Comparison of ENCODE assay signal across 16 cellular contexts in genomic region chr20:49566401-49566800, GRCh38. TPM values are rescaled to one million over a fixed set of nuclear protein-coding genes. Genes with fewer than 3 reads are reported as not detected.
A peak's percentile ranks its signal among the peaks of the same experiment; 100 is the strongest.
DNase-seq lines count a peak whose midpoint lies in the region; ATAC-seq and TF ChIP-seq lines count a peak whose summit lies in the region.
"Had no signal": no experiment of that assay in that cellular context is flagged by ENCODE, and none has a peak within 500 bp of the region (broad histone marks: within the 10 kb centered on the region; RNA-seq: fewer than 3 reads in every experiment).

No MANE protein-coding gene starts in this region.

- H3K27me3 ChIP-seq in GM23338 (ENCODE audit: insufficient read depth) = no peaks in the 10 kb centered on the region
- H3K27me3 ChIP-seq in gastroesophageal sphincter = peaks cover 18% of the 10 kb centered on the region
- peaks cover 0 to 16% (median 5%) of the 10 kb centered on the region in 3 donors for H3K27me3 ChIP-seq in sigmoid colon
- peaks cover 0 to 40% (median 9%) of the 10 kb centered on the region in 45 donors for H3K27me3 ChIP-seq in dorsolateral prefrontal cortex

- no peak overlapping the region for H3K27ac Mint-ChIP-seq in GM23338
- H3K27ac Mint-ChIP-seq in activated naive CD8-positive, alpha-beta T cell treated with anti-CD3 and anti-CD28 coated beads, Interleukin-2, amount 50 U/mL, for 24 hours = no peak overlapping the region
- H3K27ac Mint-ChIP-seq: activated naive CD4-positive, alpha-beta T cell treated with anti-CD3 and anti-CD28 coated beads, Interleukin-2, amount 50 U/mL, for 72 hours; CD4-positive, alpha-beta T cell had no signal

- no peaks in the 10 kb centered on the region for H3K9me2 ChIP-seq in GM23338 (ENCODE audit: insufficient read depth)
- H3K9me2 ChIP-seq: SK-N-SH had no signal

- TF ChIP-seq EP300 in gastroesophageal sphincter (IDR thresholded peaks at IDR 0.05) (no peak), sigmoid colon (IDR thresholded peaks at IDR 0.05) (no peak)

- 21 to 31% methylated on average over 3 of the region's 3 CpGs for WGBS in gastroesophageal sphincter (ENCODE audit: low coverage in 1 of 2), 2 donors
- 61 to 67% methylated on average over 3 of the region's 3 CpGs for WGBS in sigmoid colon, 2 donors

- no peak overlapping the region for H2AFZ ChIP-seq in GM23338

- H4K20me1 ChIP-seq in GM23338 (replicated peaks; ENCODE audit: insufficient read depth) = no peaks in the 10 kb centered on the region

- intact Hi-C loops in sigmoid colon (cut with DNase I) = no loop called here
- intact Hi-C loops in dorsolateral prefrontal cortex (cut with DNase I) = no loop called here

- no peaks in the 10 kb centered on the region for H3K9me3 Mint-ChIP-seq in GM23338
- no peaks in the 10 kb centered on the region for H3K9me3 Mint-ChIP-seq in activated naive CD8-positive, alpha-beta T cell treated with anti-CD3 and anti-CD28 coated beads, Interleukin-2, amount 50 U/mL, for 24 hours
- H3K9me3 Mint-ChIP-seq: activated naive CD4-positive, alpha-beta T cell treated with anti-CD3 and anti-CD28 coated beads, Interleukin-2, amount 50 U/mL, for 72 hours; CD4-positive, alpha-beta T cell had no signal

- H3K4me3 Mint-ChIP-seq in GM23338 = peak overlapping the region; percentile 73
- H3K4me3 Mint-ChIP-seq in activated naive CD8-positive, alpha-beta T cell treated with anti-CD3 and anti-CD28 coated beads, Interleukin-2, amount 50 U/mL, for 24 hours = peak overlapping the region; percentile 33
- H3K4me3 Mint-ChIP-seq: CD4-positive, alpha-beta T cell had no signal

- 0 out of 2 replicates have a peak, but pooled peaks cover 8% of the 10 kb centered on the region for H3F3A ChIP-seq in GM23338 (replicated peaks; ENCODE audit: low read depth)

- peak overlapping the region; percentile 89 for H3K4me3 ChIP-seq in GM23338
- peak overlapping the region; percentile 42 to 70 for H3K4me3 ChIP-seq in gastroesophageal sphincter
- peak overlapping the region; percentile 44 to 78 (median 56) for H3K4me3 ChIP-seq in sigmoid colon
- peak overlapping the region in 2 of 59 donors; percentile 58 to 61 for H3K4me3 ChIP-seq in dorsolateral prefrontal cortex

- H3K27ac ChIP-seq in GM23338 (ENCODE audit: low read depth) = no peak overlapping the region
- peak overlapping the region; percentile 55 to 93 (median 84) for H3K27ac ChIP-seq in gastroesophageal sphincter
- H3K27ac ChIP-seq in sigmoid colon = peak overlapping the region; percentile 75 to 91 (median 82)
- H3K27ac ChIP-seq in dorsolateral prefrontal cortex = peak overlapping the region in 10 of 59 donors; percentile 14 to 77 (median 53)
- H3K27ac ChIP-seq: colonic mucosa had no signal

- peak overlapping the region; percentile 93 for H3K4me2 ChIP-seq in GM23338
- H3K4me2 ChIP-seq: SK-N-SH had no signal

- TF ChIP-seq CTCF in GM23338 (conservative IDR thresholded peaks at IDR 0.05; ENCODE audit: low read depth in 2 of 2) = no peak
- TF ChIP-seq CTCF in gastroesophageal sphincter (IDR thresholded peaks at IDR 0.05) = no peak
- TF ChIP-seq CTCF in sigmoid colon (IDR thresholded peaks at IDR 0.05) = no peak
- no peak for TF ChIP-seq CTCF in dorsolateral prefrontal cortex (IDR thresholded peaks at IDR 0.05 in 54 of 56, conservative IDR thresholded peaks at IDR 0.05 in 2 of 56; ENCODE audit: low read depth in 1 of 56, partially characterized antibody in 56 of 56)

- H3K27me3 Mint-ChIP-seq in GM23338 (ENCODE audit: insufficient read depth, low read depth, poor library complexity) = peaks cover 19% of the 10 kb centered on the region
- peaks cover 64% of the 10 kb centered on the region for H3K27me3 Mint-ChIP-seq in activated naive CD8-positive, alpha-beta T cell treated with anti-CD3 and anti-CD28 coated beads, Interleukin-2, amount 50 U/mL, for 24 hours

- H3K36me3 Mint-ChIP-seq in GM23338 (ENCODE audit: low read depth) = peaks cover 9% of the 10 kb centered on the region
- no peaks in the 10 kb centered on the region for H3K36me3 Mint-ChIP-seq in activated naive CD8-positive, alpha-beta T cell treated with anti-CD3 and anti-CD28 coated beads, Interleukin-2, amount 50 U/mL, for 24 hours (ENCODE audit: low read depth)

- peaks cover 44% of the 10 kb centered on the region for H3K79me2 ChIP-seq in GM23338 (replicated peaks; ENCODE audit: insufficient read depth)

- no peak for TF ChIP-seq POLR2A in gastroesophageal sphincter (IDR thresholded peaks at IDR 0.05)
- TF ChIP-seq POLR2A in sigmoid colon (IDR thresholded peaks at IDR 0.05) = no peak

- H3K9me3 ChIP-seq in gastroesophageal sphincter (no peaks in the 10 kb centered on the region), sigmoid colon (no peaks in the 10 kb centered on the region)
- H3K9me3 ChIP-seq: colonic mucosa, SK-N-SH had no signal

- DNase-seq in GM23338 (ENCODE audit: low spot score) (no peak), sigmoid colon (no peak), SK-N-DZ (ENCODE audit: low spot score) (no peak), SHP77 treated with DMSO at 0.1 percent for 48 hours (lab: John Stamatoyannopoulos, UW) (no peak), dorsolateral prefrontal cortex (no peak)
- DNase-seq in activated naive CD8-positive, alpha-beta T cell treated with anti-CD3 and anti-CD28 coated beads, Interleukin-2, amount 50 U/mL, for 24 hours = no peak
- DNase-seq: CD4-positive, alpha-beta T cell; colonic mucosa; GF-D8; NCI-H2107; NK-92 treated with Interleukin-12 subunit alpha and Interleukin-12 subunit beta, amount 100 ng/mL, for 24 hours; SK-N-SH; stimulated activated naive CD8-positive, alpha-beta T cell treated with anti-CD3 and anti-CD28 coated beads, Interleukin-15, Interleukin-2, amounts not matched to agents 100 U/mL and 50 U/mL, for 24 hours had no signal

- H3K36me3 ChIP-seq in GM23338 (ENCODE audit: insufficient read depth) (no peaks in the 10 kb centered on the region), gastroesophageal sphincter (no peaks in the 10 kb centered on the region), sigmoid colon (no peaks in the 10 kb centered on the region)
- H3K36me3 ChIP-seq: colonic mucosa had no signal

- ATAC-seq in GM23338 = no peak
- no peak for ATAC-seq in activated naive CD8-positive, alpha-beta T cell treated with anti-CD3 and anti-CD28 coated beads, Interleukin-2, amount 50 U/mL, for 24 hours
- ATAC-seq in gastroesophageal sphincter = no peak
- no peak for ATAC-seq in HG03045 (IDR thresholded peaks at IDR 0.05; ENCODE audit: unreplicated experiment)
- ATAC-seq: activated naive CD4-positive, alpha-beta T cell treated with anti-CD3 and anti-CD28 coated beads, Interleukin-2, amount 50 U/mL, for 72 hours; stimulated activated naive CD8-positive, alpha-beta T cell treated with anti-CD3 and anti-CD28 coated beads, Interleukin-15, Interleukin-2, amounts not matched to agents 100 U/mL and 50 U/mL, for 24 hours had no signal

- H3K4me1 Mint-ChIP-seq in GM23338 = peaks cover 45% of the 10 kb centered on the region
- peaks cover 5% of the 10 kb centered on the region for H3K4me1 Mint-ChIP-seq in activated naive CD8-positive, alpha-beta T cell treated with anti-CD3 and anti-CD28 coated beads, Interleukin-2, amount 50 U/mL, for 24 hours

- peaks cover 43% of the 10 kb centered on the region for H3K4me1 ChIP-seq in GM23338 (ENCODE audit: insufficient read depth)
- peaks cover 4 to 74% (median 13%) of the 10 kb centered on the region in 3 donors for H3K4me1 ChIP-seq in gastroesophageal sphincter
- H3K4me1 ChIP-seq in sigmoid colon = peaks cover 0 to 45% (median 32%) of the 10 kb centered on the region in 4 donors
- H3K4me1 ChIP-seq: colonic mucosa had no signal

TF ChIP-seq in GM23338, 12 proteins besides CTCF, POLR2A, EP300 and RAD21 (continues in another document):
- TF ChIP-seq NANOG (IDR thresholded peaks at IDR 0.05; ENCODE audit: borderline replicate concordance) = no peak
- TF ChIP-seq ZNF114 (CRISPR knock-in tag; IDR thresholded peaks at IDR 0.05) = no peak
- TF ChIP-seq ETS1 (IDR thresholded peaks at IDR 0.05) = no peak
- TF ChIP-seq EZH2phosphoT487 (IDR thresholded peaks at IDR 0.05; ENCODE audit: unreplicated experiment) = no peak

RNA-seq across cellular contexts. Expression of gene PTGIS, which starts 1.5 kb away (rescaled TPM):
- 28.7 and 29.0 TPM in 2 replicates for total RNA-seq in GM23338 (2014; rRNA removed; shearing (Covaris generic))
- polyA plus RNA-seq in GM23338 (2016; fragmentation: Nextera tagmentation; extraction: Ambion mirVana) = 6.6 and 7.5 TPM in 2 replicates
- total RNA-seq in gastroesophageal sphincter = 100 to 1,000 TPM in 3 of 4 donors, 10 to 100 TPM in 1; 75.3 to 169 (median 137) TPM
- 100 to 1,000 TPM in 1 of 4 donors, 10 to 100 TPM in 3; 55.3 to 241 (median 82.5) TPM for total RNA-seq in sigmoid colon
- polyA plus RNA-seq in sigmoid colon = 10 to 100 TPM in 1 of 3 donors, 1 to 10 TPM in 1, under 1 TPM in 1; 0.46 to 12.0 (median 5.8) TPM
- 4.9 and 10.9 TPM in 2 replicates for polyA plus RNA-seq in SK-N-DZ (2014; cell fraction: cytosol; rRNA removed)
- polyA plus RNA-seq in SK-N-DZ (2014; cell fraction: nucleus; rRNA removed) = 3.0 and 5.4 TPM in 2 replicates
- total RNA-seq in dorsolateral prefrontal cortex = 10 to 100 TPM in 2 of 120 experiments, 1 to 10 TPM in 113, under 1 TPM in 5; 0.66 to 21.1 (median 2.7) TPM
- total RNA-seq: CD4-positive, alpha-beta T cell had no signal
